2 cellular contexts compared by ENCODE assay signal in the genomic region with DNA sequence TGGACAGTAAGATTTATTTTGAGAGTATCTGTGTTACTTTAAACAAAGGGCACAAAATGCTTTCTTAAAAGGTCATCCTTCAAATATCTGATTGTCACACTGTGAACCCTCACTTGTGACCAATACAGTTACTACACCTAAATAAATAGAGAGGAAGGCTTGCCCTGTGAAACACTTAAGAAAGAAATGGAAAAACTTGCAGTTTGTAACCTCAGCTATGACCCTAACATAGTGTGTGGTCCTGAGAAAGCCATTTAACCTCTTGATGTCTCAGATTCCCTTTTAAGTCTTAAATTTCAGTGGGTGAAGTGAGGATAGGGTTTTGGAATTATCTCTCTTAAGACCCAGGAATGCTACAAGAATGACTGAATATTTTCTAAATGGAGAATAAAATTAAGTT.
TF ChIP-seq lines count a peak whose summit lies in the region.

No MANE protein-coding gene starts in this region.

TF ChIP-seq in GM23338, 12 proteins besides CTCF, POLR2A, EP300 and RAD21 (continues in another document):
- TF ChIP-seq, protein P1, sequence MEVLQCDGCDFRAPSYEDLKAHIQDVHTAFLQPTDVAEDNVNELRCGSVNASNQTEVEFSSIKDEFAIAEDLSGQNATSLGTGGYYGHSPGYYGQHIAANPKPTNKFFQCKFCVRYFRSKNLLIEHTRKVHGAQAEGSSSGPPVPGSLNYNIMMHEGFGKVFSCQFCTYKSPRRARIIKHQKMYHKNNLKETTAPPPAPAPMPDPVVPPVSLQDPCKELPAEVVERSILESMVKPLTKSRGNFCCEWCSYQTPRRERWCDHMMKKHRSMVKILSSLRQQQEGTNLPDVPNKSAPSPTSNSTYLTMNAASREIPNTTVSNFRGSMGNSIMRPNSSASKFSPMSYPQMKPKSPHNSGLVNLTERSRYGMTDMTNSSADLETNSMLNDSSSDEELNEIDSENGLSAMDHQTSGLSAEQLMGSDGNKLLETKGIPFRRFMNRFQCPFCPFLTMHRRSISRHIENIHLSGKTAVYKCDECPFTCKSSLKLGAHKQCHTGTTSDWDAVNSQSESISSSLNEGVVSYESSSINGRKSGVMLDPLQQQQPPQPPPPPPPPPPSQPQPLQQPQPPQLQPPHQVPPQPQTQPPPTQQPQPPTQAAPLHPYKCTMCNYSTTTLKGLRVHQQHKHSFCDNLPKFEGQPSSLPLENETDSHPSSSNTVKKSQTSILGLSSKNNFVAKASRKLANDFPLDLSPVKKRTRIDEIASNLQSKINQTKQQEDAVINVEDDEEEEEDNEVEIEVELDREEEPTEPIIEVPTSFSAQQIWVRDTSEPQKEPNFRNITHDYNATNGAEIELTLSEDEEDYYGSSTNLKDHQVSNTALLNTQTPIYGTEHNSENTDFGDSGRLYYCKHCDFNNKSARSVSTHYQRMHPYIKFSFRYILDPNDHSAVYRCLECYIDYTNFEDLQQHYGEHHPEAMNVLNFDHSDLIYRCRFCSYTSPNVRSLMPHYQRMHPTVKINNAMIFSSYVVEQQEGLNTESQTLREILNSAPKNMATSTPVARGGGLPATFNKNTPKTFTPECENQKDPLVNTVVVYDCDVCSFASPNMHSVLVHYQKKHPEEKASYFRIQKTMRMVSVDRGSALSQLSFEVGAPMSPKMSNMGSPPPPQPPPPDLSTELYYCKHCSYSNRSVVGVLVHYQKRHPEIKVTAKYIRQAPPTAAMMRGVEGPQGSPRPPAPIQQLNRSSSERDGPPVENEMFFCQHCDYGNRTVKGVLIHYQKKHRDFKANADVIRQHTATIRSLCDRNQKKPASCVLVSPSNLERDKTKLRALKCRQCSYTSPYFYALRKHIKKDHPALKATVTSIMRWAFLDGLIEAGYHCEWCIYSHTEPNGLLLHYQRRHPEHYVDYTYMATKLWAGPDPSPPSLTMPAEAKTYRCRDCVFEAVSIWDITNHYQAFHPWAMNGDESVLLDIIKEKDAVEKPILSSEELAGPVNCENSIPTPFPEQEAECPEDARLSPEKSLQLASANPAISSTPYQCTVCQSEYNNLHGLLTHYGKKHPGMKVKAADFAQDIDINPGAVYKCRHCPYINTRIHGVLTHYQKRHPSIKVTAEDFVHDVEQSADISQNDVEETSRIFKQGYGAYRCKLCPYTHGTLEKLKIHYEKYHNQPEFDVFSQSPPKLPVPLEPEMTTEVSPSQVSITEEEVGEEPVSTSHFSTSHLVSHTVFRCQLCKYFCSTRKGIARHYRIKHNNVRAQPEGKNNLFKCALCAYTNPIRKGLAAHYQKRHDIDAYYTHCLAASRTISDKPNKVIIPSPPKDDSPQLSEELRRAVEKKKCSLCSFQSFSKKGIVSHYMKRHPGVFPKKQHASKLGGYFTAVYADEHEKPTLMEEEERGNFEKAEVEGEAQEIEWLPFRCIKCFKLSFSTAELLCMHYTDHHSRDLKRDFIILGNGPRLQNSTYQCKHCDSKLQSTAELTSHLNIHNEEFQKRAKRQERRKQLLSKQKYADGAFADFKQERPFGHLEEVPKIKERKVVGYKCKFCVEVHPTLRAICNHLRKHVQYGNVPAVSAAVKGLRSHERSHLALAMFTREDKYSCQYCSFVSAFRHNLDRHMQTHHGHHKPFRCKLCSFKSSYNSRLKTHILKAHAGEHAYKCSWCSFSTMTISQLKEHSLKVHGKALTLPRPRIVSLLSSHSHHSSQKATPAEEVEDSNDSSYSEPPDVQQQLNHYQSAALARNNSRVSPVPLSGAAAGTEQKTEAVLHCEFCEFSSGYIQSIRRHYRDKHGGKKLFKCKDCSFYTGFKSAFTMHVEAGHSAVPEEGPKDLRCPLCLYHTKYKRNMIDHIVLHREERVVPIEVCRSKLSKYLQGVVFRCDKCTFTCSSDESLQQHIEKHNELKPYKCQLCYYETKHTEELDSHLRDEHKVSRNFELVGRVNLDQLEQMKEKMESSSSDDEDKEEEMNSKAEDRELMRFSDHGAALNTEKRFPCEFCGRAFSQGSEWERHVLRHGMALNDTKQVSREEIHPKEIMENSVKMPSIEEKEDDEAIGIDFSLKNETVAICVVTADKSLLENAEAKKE (CRISPR knock-in tag; IDR thresholded peaks at IDR 0.05) = no peak
- TF ChIP-seq POLR2AphosphoS5 (IDR thresholded peaks at IDR 0.05; ENCODE audit: low read depth) = no peak
- no peak for TF ChIP-seq JUNB (IDR thresholded peaks at IDR 0.05; ENCODE audit: unreplicated experiment)
- TF ChIP-seq EZH2phosphoT487 (IDR thresholded peaks at IDR 0.05; ENCODE audit: unreplicated experiment) = no peak
- TF ChIP-seq STAT1 (IDR thresholded peaks at IDR 0.05; ENCODE audit: unreplicated experiment) = no peak
- TF ChIP-seq CREB1 (CRISPR knock-in tag; IDR thresholded peaks at IDR 0.05; ENCODE audit: low read depth) = no peak
- no peak for TF ChIP-seq ZNF331 (CRISPR knock-in tag; IDR thresholded peaks at IDR 0.05; ENCODE audit: low read depth)
- TF ChIP-seq, protein P2, sequence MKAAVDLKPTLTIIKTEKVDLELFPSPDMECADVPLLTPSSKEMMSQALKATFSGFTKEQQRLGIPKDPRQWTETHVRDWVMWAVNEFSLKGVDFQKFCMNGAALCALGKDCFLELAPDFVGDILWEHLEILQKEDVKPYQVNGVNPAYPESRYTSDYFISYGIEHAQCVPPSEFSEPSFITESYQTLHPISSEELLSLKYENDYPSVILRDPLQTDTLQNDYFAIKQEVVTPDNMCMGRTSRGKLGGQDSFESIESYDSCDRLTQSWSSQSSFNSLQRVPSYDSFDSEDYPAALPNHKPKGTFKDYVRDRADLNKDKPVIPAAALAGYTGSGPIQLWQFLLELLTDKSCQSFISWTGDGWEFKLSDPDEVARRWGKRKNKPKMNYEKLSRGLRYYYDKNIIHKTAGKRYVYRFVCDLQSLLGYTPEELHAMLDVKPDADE (IDR thresholded peaks at IDR 0.05) = no peak
- TF ChIP-seq, protein P3, sequence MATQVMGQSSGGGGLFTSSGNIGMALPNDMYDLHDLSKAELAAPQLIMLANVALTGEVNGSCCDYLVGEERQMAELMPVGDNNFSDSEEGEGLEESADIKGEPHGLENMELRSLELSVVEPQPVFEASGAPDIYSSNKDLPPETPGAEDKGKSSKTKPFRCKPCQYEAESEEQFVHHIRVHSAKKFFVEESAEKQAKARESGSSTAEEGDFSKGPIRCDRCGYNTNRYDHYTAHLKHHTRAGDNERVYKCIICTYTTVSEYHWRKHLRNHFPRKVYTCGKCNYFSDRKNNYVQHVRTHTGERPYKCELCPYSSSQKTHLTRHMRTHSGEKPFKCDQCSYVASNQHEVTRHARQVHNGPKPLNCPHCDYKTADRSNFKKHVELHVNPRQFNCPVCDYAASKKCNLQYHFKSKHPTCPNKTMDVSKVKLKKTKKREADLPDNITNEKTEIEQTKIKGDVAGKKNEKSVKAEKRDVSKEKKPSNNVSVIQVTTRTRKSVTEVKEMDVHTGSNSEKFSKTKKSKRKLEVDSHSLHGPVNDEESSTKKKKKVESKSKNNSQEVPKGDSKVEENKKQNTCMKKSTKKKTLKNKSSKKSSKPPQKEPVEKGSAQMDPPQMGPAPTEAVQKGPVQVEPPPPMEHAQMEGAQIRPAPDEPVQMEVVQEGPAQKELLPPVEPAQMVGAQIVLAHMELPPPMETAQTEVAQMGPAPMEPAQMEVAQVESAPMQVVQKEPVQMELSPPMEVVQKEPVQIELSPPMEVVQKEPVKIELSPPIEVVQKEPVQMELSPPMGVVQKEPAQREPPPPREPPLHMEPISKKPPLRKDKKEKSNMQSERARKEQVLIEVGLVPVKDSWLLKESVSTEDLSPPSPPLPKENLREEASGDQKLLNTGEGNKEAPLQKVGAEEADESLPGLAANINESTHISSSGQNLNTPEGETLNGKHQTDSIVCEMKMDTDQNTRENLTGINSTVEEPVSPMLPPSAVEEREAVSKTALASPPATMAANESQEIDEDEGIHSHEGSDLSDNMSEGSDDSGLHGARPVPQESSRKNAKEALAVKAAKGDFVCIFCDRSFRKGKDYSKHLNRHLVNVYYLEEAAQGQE (IDR thresholded peaks at IDR 0.05; ENCODE audit: unreplicated experiment) = no peak
- no peak for TF ChIP-seq EZH2 (IDR thresholded peaks at IDR 0.05; ENCODE audit: low read depth, unreplicated experiment)

TF ChIP-seq in GM12878, 131 proteins besides CTCF, POLR2A, EP300 and RAD21 (continued from another document):
- TF ChIP-seq, protein P4, sequence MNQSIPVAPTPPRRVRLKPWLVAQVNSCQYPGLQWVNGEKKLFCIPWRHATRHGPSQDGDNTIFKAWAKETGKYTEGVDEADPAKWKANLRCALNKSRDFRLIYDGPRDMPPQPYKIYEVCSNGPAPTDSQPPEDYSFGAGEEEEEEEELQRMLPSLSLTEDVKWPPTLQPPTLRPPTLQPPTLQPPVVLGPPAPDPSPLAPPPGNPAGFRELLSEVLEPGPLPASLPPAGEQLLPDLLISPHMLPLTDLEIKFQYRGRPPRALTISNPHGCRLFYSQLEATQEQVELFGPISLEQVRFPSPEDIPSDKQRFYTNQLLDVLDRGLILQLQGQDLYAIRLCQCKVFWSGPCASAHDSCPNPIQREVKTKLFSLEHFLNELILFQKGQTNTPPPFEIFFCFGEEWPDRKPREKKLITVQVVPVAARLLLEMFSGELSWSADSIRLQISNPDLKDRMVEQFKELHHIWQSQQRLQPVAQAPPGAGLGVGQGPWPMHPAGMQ (IDR thresholded peaks at IDR 0.05; ENCODE audit: borderline replicate concordance) = no peak
- TF ChIP-seq KDM1A (IDR thresholded peaks at IDR 0.05; ENCODE audit: borderline replicate concordance) (no peak), BCL11A (IDR thresholded peaks at IDR 0.05; ENCODE audit: low read depth, low read length) (no peak), ZSCAN29 (IDR thresholded peaks at IDR 0.05) (no peak), MYB (IDR thresholded peaks at IDR 0.05; ENCODE audit: borderline replicate concordance, low read depth, low read length) (no peak), HCFC1 (IDR thresholded peaks at IDR 0.05; ENCODE audit: low read length) (no peak), MTA2 (IDR thresholded peaks at IDR 0.05; ENCODE audit: low read depth) (no peak)
TF ChIP-seq in GM12878: peak in this region for 0.
